Comparison of ENCODE assay signal across 11 cellular contexts in genomic region chr1:15852036-15852827, GRCh38. TPM values are rescaled to one million over a fixed set of nuclear protein-coding genes. Genes with fewer than 3 reads are reported as not detected.
A peak's percentile ranks its signal among the peaks of the same experiment; 100 is the strongest.
DNase-seq lines count a peak whose midpoint lies in the region; ATAC-seq and TF ChIP-seq lines count a peak whose summit lies in the region.
"Had no signal": no experiment of that assay in that cellular context is flagged by ENCODE, and none has a peak within 500 bp of the region (broad histone marks: within the 10 kb centered on the region; RNA-seq: fewer than 3 reads in every experiment).

No MANE protein-coding gene starts in this region.

- H3K9me3 ChIP-seq in HEK293 (ENCODE audit: control insufficient read depth, insufficient read depth, low read depth, low read length) (no peaks in the 10 kb centered on the region), SU-DHL-6 (ENCODE audit: insufficient read depth, low read length) (no peaks in the 10 kb centered on the region)
- no peaks in the 10 kb centered on the region for H3K9me3 ChIP-seq in naive thymus-derived CD4-positive, alpha-beta T cell (ENCODE audit: control insufficient read depth in 2 of 3, low read length in 3 of 3)

- peak; percentile 6 for DNase-seq in DMS79 treated with DMSO at 0.1 percent for 48 hours (lab: John Stamatoyannopoulos, UW)
- DNase-seq in DMS79 (lab: John Stamatoyannopoulos, UW): no peak
- DNase-seq in naive thymus-derived CD4-positive, alpha-beta T cell: no peak
- DNase-seq in omental fat pad (ENCODE audit: low spot score): no peak
- DNase-seq in NCI-H187 treated with DMSO at 0.1 percent for 48 hours (lab: John Stamatoyannopoulos, UW): no peak
- DNase-seq in GM23338 (ENCODE audit: low spot score): no peak
- DNase-seq: 8988T, RPMI8226 had no signal

- H3K4me1 ChIP-seq in HEK293 (ENCODE audit: control insufficient read depth, insufficient read depth, low read length): peaks cover 17% of the 10 kb centered on the region
- H3K4me1 ChIP-seq in naive thymus-derived CD4-positive, alpha-beta T cell (ENCODE audit: control insufficient read depth in 2 of 2, insufficient read depth in 2 of 2, low read length in 2 of 2): peaks cover 11 to 12% of the 10 kb centered on the region in 2 donors
- H3K4me1 ChIP-seq in GM23338 (ENCODE audit: insufficient read depth): peaks cover 20% of the 10 kb centered on the region

- H3K4me3 Mint-ChIP-seq in naive thymus-derived CD4-positive, alpha-beta T cell: peak overlapping the region in 6 of 10 donors; percentile 19 to 98 (median 60)
- no peak overlapping the region for H3K4me3 Mint-ChIP-seq in GM23338

- POLR2A ChIA-PET in HEK293 (lab: Yijun Ruan, JAX): interaction anchor here (1.6 kb wide), 1 partner anchor 18 kb away, joined by 7 read pairs; no protein-coding TSS in a partner anchor
- POLR2A ChIA-PET in naive thymus-derived CD4-positive, alpha-beta T cell (lab: Charles Lee): interaction anchor here (0.6 to 11.0 kb wide), 3 partner anchors 14 to 33 kb away, joined by 3 to 227 read pairs (median 9); no protein-coding TSS in a partner anchor

- peaks cover 94% of the 10 kb centered on the region for H3K79me2 ChIP-seq in SU-DHL-6 (ENCODE audit: insufficient read depth, low read length)
- peaks cover 87% of the 10 kb centered on the region for H3K79me2 ChIP-seq in GM23338 (replicated peaks; ENCODE audit: insufficient read depth)

- H3K27ac ChIP-seq in HEK293 (ENCODE audit: extremely low read depth, low read depth, low read length) (no peak overlapping the region), SU-DHL-6 (ENCODE audit: low read depth, low read length) (peak overlapping the region; percentile 98; the same call in 1 of the 2 replicates), GM23338 (ENCODE audit: low read depth) (no peak overlapping the region)
- no peak overlapping the region for H3K27ac ChIP-seq in naive thymus-derived CD4-positive, alpha-beta T cell (ENCODE audit: low read depth, low read length)

- H3K9me2 ChIP-seq in SU-DHL-6 (replicated peaks; ENCODE audit: insufficient read depth, low read length): no peaks in the 10 kb centered on the region
- H3K9me2 ChIP-seq in GM23338 (ENCODE audit: insufficient read depth): no peaks in the 10 kb centered on the region

- no peaks in the 10 kb centered on the region for H3K9me3 Mint-ChIP-seq in naive thymus-derived CD4-positive, alpha-beta T cell
- H3K9me3 Mint-ChIP-seq in GM23338: no peaks in the 10 kb centered on the region; the same call in 2 of the 3 replicates

- peaks cover 12% of the 10 kb centered on the region for H4K20me1 ChIP-seq in SU-DHL-6 (ENCODE audit: low read depth, low read length)
- no peaks in the 10 kb centered on the region; the same call in 1 of the 2 replicates for H4K20me1 ChIP-seq in GM23338 (replicated peaks; ENCODE audit: insufficient read depth)

- no peak overlapping the region for H3K27ac Mint-ChIP-seq in naive thymus-derived CD4-positive, alpha-beta T cell
- H3K27ac Mint-ChIP-seq in GM23338: no peak overlapping the region

- CTCF ChIA-PET in HEK293 (lab: Yijun Ruan, JAX): interaction anchor here (0.8 kb wide), 1 partner anchor 60 kb away, joined by 4 read pairs; no protein-coding TSS in a partner anchor
- CTCF ChIA-PET in naive thymus-derived CD4-positive, alpha-beta T cell (lab: Charles Lee): interaction anchor here (0.6 kb wide), 1 partner anchor 317 kb away, joined by 3 read pairs; no protein-coding TSS in a partner anchor

- no peaks in the 10 kb centered on the region for H3K27me3 ChIP-seq in SU-DHL-6 (ENCODE audit: low read length)
- H3K27me3 ChIP-seq in naive thymus-derived CD4-positive, alpha-beta T cell (ENCODE audit: control insufficient read depth in 2 of 2, insufficient read depth in 2 of 2, low read length in 2 of 2): no peaks in the 10 kb centered on the region
- H3K27me3 ChIP-seq in GM23338 (ENCODE audit: insufficient read depth): peaks cover 6% of the 10 kb centered on the region

- peak overlapping the region; percentile 94 for H3K4me2 ChIP-seq in SU-DHL-6 (ENCODE audit: low read depth, low read length, poor library complexity, severe bottlenecking)
- no peak overlapping the region for H3K4me2 ChIP-seq in GM23338

- intact Hi-C loops in naive thymus-derived CD4-positive, alpha-beta T cell (cut with micrococcal nuclease): no loop called here

- no peaks in the 10 kb centered on the region for H3K27me3 Mint-ChIP-seq in naive thymus-derived CD4-positive, alpha-beta T cell
- peaks cover 6% of the 10 kb centered on the region for H3K27me3 Mint-ChIP-seq in GM23338 (ENCODE audit: insufficient read depth, low read depth, poor library complexity)

- TF ChIP-seq CTCF in HEK293 (tag by site-specific recombination; IDR thresholded peaks at IDR 0.05): no peak
- no peak for TF ChIP-seq CTCF in SU-DHL-6 (IDR thresholded peaks at IDR 0.05; ENCODE audit: insufficient read depth, low read length, poor library complexity, severe bottlenecking)
- TF ChIP-seq CTCF in omental fat pad (IDR thresholded peaks at IDR 0.05): no peak
- TF ChIP-seq CTCF in GM23338 (conservative IDR thresholded peaks at IDR 0.05; ENCODE audit: low read depth in 2 of 2): no peak

- H3K36me3 Mint-ChIP-seq in naive thymus-derived CD4-positive, alpha-beta T cell: no peaks in the 10 kb centered on the region
- no peaks in the 10 kb centered on the region for H3K36me3 Mint-ChIP-seq in GM23338 (ENCODE audit: low read depth)

- H3K9ac ChIP-seq in SU-DHL-6 (ENCODE audit: low read length): no peak overlapping the region

- peaks cover 12% of the 10 kb centered on the region for H3F3A ChIP-seq in SU-DHL-6 (ENCODE audit: insufficient read depth)
- 0 out of 2 replicates have a peak, but pooled peaks cover 6% of the 10 kb centered on the region for H3F3A ChIP-seq in GM23338 (replicated peaks; ENCODE audit: low read depth)

- H3K36me3 ChIP-seq in HEK293 (ENCODE audit: control insufficient read depth in 2 of 2, insufficient read depth in 1 of 2, low read length in 2 of 2) (peaks cover 6 to 15% of the 10 kb centered on the region in 2 experiments; a peak in 2 of 3 replicates), SU-DHL-6 (ENCODE audit: low read length) (no peaks in the 10 kb centered on the region), GM23338 (ENCODE audit: insufficient read depth) (no peaks in the 10 kb centered on the region)
- H3K36me3 ChIP-seq in naive thymus-derived CD4-positive, alpha-beta T cell (ENCODE audit: control insufficient read depth in 2 of 3, insufficient read depth in 3 of 3, low read length in 3 of 3): no peaks in the 10 kb centered on the region

- H3K4me3 ChIP-seq in HEK293 (ENCODE audit: low read depth, low read length): no peak overlapping the region
- H3K4me3 ChIP-seq in SU-DHL-6 (ENCODE audit: insufficient read depth, low read length, poor library complexity, severe bottlenecking): no peak overlapping the region
- H3K4me3 ChIP-seq in naive thymus-derived CD4-positive, alpha-beta T cell (ENCODE audit: low read length): no peak overlapping the region
- no peak overlapping the region for H3K4me3 ChIP-seq in GM23338

- H2AFZ ChIP-seq in SU-DHL-6 (ENCODE audit: low read depth, low read length, severe bottlenecking): no peak overlapping the region
- H2AFZ ChIP-seq in GM23338: no peak overlapping the region

- peaks cover 17 to 67% (median 47%) of the 10 kb centered on the region in 7 donors for H3K4me1 Mint-ChIP-seq in naive thymus-derived CD4-positive, alpha-beta T cell
- H3K4me1 Mint-ChIP-seq in GM23338: peaks cover 21% of the 10 kb centered on the region

- no peak for ATAC-seq in naive thymus-derived CD4-positive, alpha-beta T cell
- ATAC-seq in omental fat pad (ENCODE audit: low FRiP score) (no peak), GM23338 (no peak)
- ATAC-seq: sciatic nerve had no signal

TF ChIP-seq in HEK293, 187 proteins besides CTCF, POLR2A, EP300 and RAD21 (continues in another document):
- TF ChIP-seq ZNF639 (tag by site-specific recombination; IDR thresholded peaks at IDR 0.05) (peak; percentile 31; the same call in 1 of the 2 replicates), GFI1B (tag by site-specific recombination; IDR thresholded peaks at IDR 0.05) (0 out of 2 replicates have a peak, but pooled peaks have one; percentile 50)

TF ChIP-seq in GM23338, 12 proteins besides CTCF, POLR2A, EP300 and RAD21:
- no peak for TF ChIP-seq STAT1 (IDR thresholded peaks at IDR 0.05; ENCODE audit: unreplicated experiment)

RNA-seq across cellular contexts. Expression of gene SPEN, which starts 4.7 kb away (rescaled TPM):
- 10 to 100 TPM; 72.1 to 92.1 (median 82.9) TPM for total RNA-seq in naive thymus-derived CD4-positive, alpha-beta T cell
- 10 to 100 TPM; 10.1 to 46.7 TPM for polyA plus RNA-seq in naive thymus-derived CD4-positive, alpha-beta T cell
- 10 to 100 TPM; 33.4 to 64.0 (median 51.5) TPM for total RNA-seq in omental fat pad
- 28.5 and 43.6 TPM in 2 replicates for total RNA-seq in GM23338 (2014; rRNA removed; shearing (Covaris generic))
- polyA plus RNA-seq in GM23338 (2016; fragmentation: Nextera tagmentation; extraction: Ambion mirVana): 11.4 and 14.9 TPM in 2 replicates

RNA-seq across cellular contexts. Expression of gene UQCRHL, which starts 44.8 kb away (rescaled TPM):
- total RNA-seq in naive thymus-derived CD4-positive, alpha-beta T cell: 1 to 10 TPM in 3 of 5 experiments, under 1 TPM in 2; 0.69 to 1.9 (median 1.4) TPM
- polyA plus RNA-seq in naive thymus-derived CD4-positive, alpha-beta T cell: 1 to 10 TPM in 1 of 2 donors, under 1 TPM in 1; 0.43 to 1.1 TPM
- 1 to 10 TPM in 2 of 4 donors, under 1 TPM in 2; 0.63 to 1.9 (median 0.95) TPM for total RNA-seq in omental fat pad
- 2.3 and 3.9 TPM in 2 replicates for total RNA-seq in GM23338 (2014; rRNA removed; shearing (Covaris generic))
- 3.0 and 3.6 TPM in 2 replicates for polyA plus RNA-seq in GM23338 (2016; fragmentation: Nextera tagmentation; extraction: Ambion mirVana)
